In genomic region chr4:10496200-10496599, GRCh38 we compare ENCODE assay signal across 17 cellular contexts.
"Had no signal": no experiment of that assay in that cellular context is flagged by ENCODE, and none has a peak within 500 bp of the region (broad histone marks: within the 10 kb centered on the region; RNA-seq: fewer than 3 reads in every experiment).

No MANE protein-coding gene starts in this region.

- H3K27me3 ChIP-seq: hepatocyte, right lobe of liver had no signal

- H3K4me1 ChIP-seq: pancreas, right lobe of liver, suprapubic skin had no signal

- H3K9me3 ChIP-seq: pancreas, right lobe of liver, suprapubic skin had no signal

- H3K27ac ChIP-seq: epithelial cell of prostate, hepatocyte, pancreas, right lobe of liver, suprapubic skin had no signal

- ATAC-seq: activated CD4-positive, alpha-beta T cell treated with anti-CD3 and anti-CD28 coated beads for 36 hours; naive thymus-derived CD4-positive, alpha-beta T cell; pancreas; right lobe of liver; T-helper 17 cell had no signal

- H3K4me3 ChIP-seq: hepatocyte, pancreas, right lobe of liver, suprapubic skin had no signal

- H3K36me3 ChIP-seq: pancreas, right lobe of liver, suprapubic skin had no signal

- DNase-seq: activated CD4-positive, alpha-beta T cell treated with anti-CD3 and anti-CD28 coated beads for 36 hours; activated CD4-positive, alpha-beta T cell treated with anti-CD3 and anti-CD28 coated beads, Interleukin-2, amount 50 U/mL, for 48 hours; activated gamma-delta T cell treated with Interleukin-2 at 50 U/mL for 16 hours; activated T-cell treated with anti-CD3 and anti-CD28 coated beads for 4 hours; foreskin fibroblast; mesenchymal stem cell; naive thymus-derived CD4-positive, alpha-beta T cell; pancreas; right lobe of liver; small intestine; stimulated activated CD4-positive, alpha-beta T cell treated with anti-CD3 and anti-CD28 coated beads, Interleukin-15, amount 100 ng/mL, for 24 hours; stimulated activated CD4-positive, alpha-beta T cell treated with anti-CD3 and anti-CD28 coated beads, Interleukin-2, amount 100 ng/mL, for 48 hours; T-helper 17 cell; trophoblast cell had no signal
